In genomic region chr20:37627060-37627766, GRCh38 we compare ENCODE assay signal across 8 cellular contexts.
DNase-seq lines count a peak whose midpoint lies in the region; ATAC-seq and TF ChIP-seq lines count a peak whose summit lies in the region.
"Had no signal": no experiment of that assay in that cellular context is flagged by ENCODE, and none has a peak within 500 bp of the region (broad histone marks: within the 10 kb centered on the region; RNA-seq: fewer than 3 reads in every experiment).

No MANE protein-coding gene starts in this region.

- no peak overlapping the region for H3K4me3 ChIP-seq in HAP-1
- H3K4me3 ChIP-seq in mammary epithelial cell (replicated peaks in 1 of 3; ENCODE audit: insufficient read depth in 1 of 3, low read depth in 2 of 3, low read length in 3 of 3), result no peak overlapping the region
- H3K4me3 ChIP-seq: PC-9 had no signal

- H4K20me1 ChIP-seq in mammary epithelial cell (ENCODE audit: insufficient read depth, low read length), result no peaks in the 10 kb centered on the region

- H3K9ac ChIP-seq in mammary epithelial cell (ENCODE audit: insufficient read depth, low read length), result no peak overlapping the region

- H3K36me3 Mint-ChIP-seq in memory B cell, result no peaks in the 10 kb centered on the region

- 24% methylated on average over 15 of the region's 15 CpGs for WGBS in mammary epithelial cell (ENCODE audit: low coverage, missing lambda C conversion rate)

- no peaks in the 10 kb centered on the region for H3K9me3 Mint-ChIP-seq in memory B cell

- no peak overlapping the region for H3K4me2 ChIP-seq in mammary epithelial cell (ENCODE audit: insufficient read depth, low read depth, low read length)
- H3K4me2 ChIP-seq: PC-9 had no signal

- peak; percentile 49 for ATAC-seq in memory B cell (ENCODE audit: low read depth)
- ATAC-seq in GM18511 (IDR thresholded peaks at IDR 0.05; ENCODE audit: unreplicated experiment), result no peak
- ATAC-seq in HG02642 (IDR thresholded peaks at IDR 0.05; ENCODE audit: poor library complexity, unreplicated experiment), result no peak

- DNase-seq in HAP-1 (ENCODE audit: low spot score in 2 of 2) (peak; percentile 38 to 78), OCI-M1 (lab: John Stamatoyannopoulos, UW) (peak; percentile 85), mammary epithelial cell (peak; percentile 40), memory B cell (ENCODE audit: low spot score in 2 of 2) (peak in 1 of 2 donors; percentile 25), D341Med (ENCODE audit: low spot score) (no peak)

- CTCF ChIA-PET in mammary epithelial cell (lab: Charles Lee; ENCODE audit: low non-redundant PET), result no interaction called here

- H3K27me3 ChIP-seq in HAP-1 (ENCODE audit: low read depth) (peaks cover 14% of the 10 kb centered on the region), mammary epithelial cell (ENCODE audit: insufficient read depth, low read length) (no peaks in the 10 kb centered on the region)

- dilution Hi-C loops in mammary epithelial cell (cut with HindIII; ENCODE audit: low sequenced_read_pairs), result no loop called here

- H2AFZ ChIP-seq in mammary epithelial cell (ENCODE audit: low read depth, low read length), result no peak overlapping the region
- H2AFZ ChIP-seq: PC-9 had no signal

- H3K27ac Mint-ChIP-seq in memory B cell, result no peak overlapping the region

- H3K4me1 Mint-ChIP-seq in memory B cell, result no peaks in the 10 kb centered on the region

- H3K27me3 Mint-ChIP-seq in memory B cell, result peaks cover 21% of the 10 kb centered on the region

- in situ Hi-C loops in HAP-1 (cut with MboI; ENCODE audit: low sequenced_read_pairs), result no loop called here
- in situ Hi-C loops in mammary epithelial cell (cut with MboI; ENCODE audit: low sequenced_read_pairs in 2 of 2), result no loop called here

- no peak overlapping the region for H3K4me3 Mint-ChIP-seq in memory B cell

- no peaks in the 10 kb centered on the region for H3K9me3 ChIP-seq in HAP-1
- no peaks in the 10 kb centered on the region for H3K9me3 ChIP-seq in mammary epithelial cell (replicated peaks; ENCODE audit: insufficient read depth, low read length)

- no peak for TF ChIP-seq CTCF in mammary epithelial cell (conservative IDR thresholded peaks at IDR 0.05 in 1 of 2, IDR thresholded peaks at IDR 0.05 in 1 of 2; ENCODE audit: extremely low read depth in 1 of 2, insufficient read depth in 1 of 2, low read depth in 1 of 2, low read length in 2 of 2)

- BruUV-seq in mammary epithelial cell (replicated peaks; lab: Mats Ljungman, UMichigan), result no TSS peak

- H3K36me3 ChIP-seq in HAP-1 (replicated peaks) (no peaks in the 10 kb centered on the region), mammary epithelial cell (ENCODE audit: insufficient read depth, low read length) (no peaks in the 10 kb centered on the region)

- no peaks in the 10 kb centered on the region for H3K79me2 ChIP-seq in mammary epithelial cell (ENCODE audit: insufficient read depth, low read length)

- H3K4me1 ChIP-seq in HAP-1, result no peaks in the 10 kb centered on the region
- H3K4me1 ChIP-seq in mammary epithelial cell (ENCODE audit: insufficient read depth, low read length), result no peaks in the 10 kb centered on the region

- intact Hi-C loops in mammary epithelial cell (cut with micrococcal nuclease), result no loop called here

- H3K27ac ChIP-seq in mammary epithelial cell (ENCODE audit: insufficient read depth, low read depth, low read length), result no peak overlapping the region
- H3K27ac ChIP-seq: PC-9 had no signal
